In genomic region chr22:27794244-27794643, GRCh38 we compare ENCODE assay signal across 16 cellular contexts. TPM values are rescaled to one million over a fixed set of nuclear protein-coding genes. Genes with fewer than 3 reads are reported as not detected.
A peak's percentile ranks its signal among the peaks of the same experiment; 100 is the strongest.
DNase-seq lines count a peak whose midpoint lies in the region; TF ChIP-seq lines count a peak whose summit lies in the region.
"Had no signal": no experiment of that assay in that cellular context is flagged by ENCODE, and none has a peak within 500 bp of the region (broad histone marks: within the 10 kb centered on the region; RNA-seq: fewer than 3 reads in every experiment).

No MANE protein-coding gene starts in this region.

- no peaks in the 10 kb centered on the region for H3K79me1 ChIP-seq in trophoblast cell (ENCODE audit: low read length)

- peaks cover 76% of the 10 kb centered on the region for H3K4me1 Mint-ChIP-seq in osteocyte (ENCODE audit: unreplicated experiment)
- H3K4me1 Mint-ChIP-seq in activated naive CD8-positive, alpha-beta T cell treated with anti-CD3 and anti-CD28 coated beads for 36 hours: no peaks in the 10 kb centered on the region
- H3K4me1 Mint-ChIP-seq: CD4-positive, CD25-positive, alpha-beta regulatory T cell; stimulated activated effector memory CD8-positive, alpha-beta T cell treated with anti-CD3 and anti-CD28 coated beads, Interleukin-12 subunit alpha, Interleukin-12 subunit beta, amount 100 ng/mL, for 72 hours had no signal

- no peak overlapping the region for H2BK5ac ChIP-seq in trophoblast cell (ENCODE audit: low read depth, low read length, poor library complexity)

- H4K8ac ChIP-seq in trophoblast cell (ENCODE audit: low read depth, low read length): no peak overlapping the region

- H3K9ac ChIP-seq in trophoblast cell (ENCODE audit: low read length): no peak overlapping the region
- H3K9ac ChIP-seq: SK-N-SH had no signal

- no peak overlapping the region for H2AFZ ChIP-seq in trophoblast cell (ENCODE audit: insufficient read depth, low read length, poor library complexity)

- peak overlapping the region; percentile 58 for H3K4me3 ChIP-seq in AG10803 (ENCODE audit: low read length)
- peak overlapping the region; percentile 76 for H3K4me3 ChIP-seq in astrocyte of the cerebellum (ENCODE audit: low read depth, low read length)
- peak overlapping the region; percentile 83 for H3K4me3 ChIP-seq in fibroblast of the aortic adventitia (ENCODE audit: low read depth, low read length)
- H3K4me3 ChIP-seq in trophoblast cell (ENCODE audit: low read depth, low read length): no peak overlapping the region
- H3K4me3 ChIP-seq: Peyer's patch had no signal

- no peak for TF ChIP-seq CTCF in AG10803 (conservative IDR thresholded peaks at IDR 0.05; ENCODE audit: low read length)
- no peak for TF ChIP-seq CTCF in astrocyte of the cerebellum (IDR thresholded peaks at IDR 0.05; ENCODE audit: low read depth, low read length, missing control alignments)
- no peak for TF ChIP-seq CTCF in fibroblast of the aortic adventitia (IDR thresholded peaks at IDR 0.05; ENCODE audit: insufficient read depth, low read length)
- TF ChIP-seq CTCF in osteocyte (IDR thresholded peaks at IDR 0.05): no peak

- no peaks in the 10 kb centered on the region for H3K27me3 Mint-ChIP-seq in osteocyte (ENCODE audit: unreplicated experiment)
- peaks cover 4% of the 10 kb centered on the region for H3K27me3 Mint-ChIP-seq in activated naive CD8-positive, alpha-beta T cell treated with anti-CD3 and anti-CD28 coated beads for 36 hours

- peak overlapping the region; percentile 86 for H3K27ac Mint-ChIP-seq in osteocyte (ENCODE audit: unreplicated experiment)
- H3K27ac Mint-ChIP-seq in activated naive CD8-positive, alpha-beta T cell treated with anti-CD3 and anti-CD28 coated beads for 36 hours: no peak overlapping the region
- H3K27ac Mint-ChIP-seq: CD4-positive, CD25-positive, alpha-beta regulatory T cell; stimulated activated effector memory CD8-positive, alpha-beta T cell treated with anti-CD3 and anti-CD28 coated beads, Interleukin-12 subunit alpha, Interleukin-12 subunit beta, amount 100 ng/mL, for 72 hours had no signal

- no peaks in the 10 kb centered on the region for H3K79me2 ChIP-seq in trophoblast cell (ENCODE audit: control insufficient read depth, insufficient read depth, low read length, poor library complexity)

- H3K36me3 Mint-ChIP-seq in osteocyte (ENCODE audit: unreplicated experiment): peaks cover 56% of the 10 kb centered on the region
- no peaks in the 10 kb centered on the region for H3K36me3 Mint-ChIP-seq in activated naive CD8-positive, alpha-beta T cell treated with anti-CD3 and anti-CD28 coated beads for 36 hours
- H3K36me3 Mint-ChIP-seq: CD4-positive, CD25-positive, alpha-beta regulatory T cell; stimulated activated effector memory CD8-positive, alpha-beta T cell treated with anti-CD3 and anti-CD28 coated beads, Interleukin-12 subunit alpha, Interleukin-12 subunit beta, amount 100 ng/mL, for 72 hours had no signal

- H3K36me3 ChIP-seq in trophoblast cell (ENCODE audit: control insufficient read depth in 1 of 2, insufficient read depth in 2 of 2, low read length in 2 of 2): peaks cover 0 to 6% of the 10 kb centered on the region in 2 experiments
- H3K36me3 ChIP-seq: Peyer's patch had no signal

- in situ Hi-C loops in astrocyte of the cerebellum (cut with HindIII; ENCODE audit: low sequenced_read_pairs): no loop called here

- H3K27ac ChIP-seq in trophoblast cell (ENCODE audit: low read depth, low read length): no peak overlapping the region

- H3K14ac ChIP-seq in trophoblast cell (ENCODE audit: low read length): no peak overlapping the region

- peaks cover 38% of the 10 kb centered on the region for H3K27me3 ChIP-seq in trophoblast cell (ENCODE audit: insufficient read depth, low read length)
- H3K27me3 ChIP-seq: Peyer's patch had no signal

- H3K4me3 Mint-ChIP-seq in osteocyte (ENCODE audit: unreplicated experiment): peak overlapping the region; percentile 91
- no peak overlapping the region for H3K4me3 Mint-ChIP-seq in activated naive CD8-positive, alpha-beta T cell treated with anti-CD3 and anti-CD28 coated beads for 36 hours
- H3K4me3 Mint-ChIP-seq: stimulated activated effector memory CD8-positive, alpha-beta T cell treated with anti-CD3 and anti-CD28 coated beads, Interleukin-12 subunit alpha, Interleukin-12 subunit beta, amount 100 ng/mL, for 72 hours had no signal

- DNase-seq in AG10803 (ENCODE audit: low read depth) (no peak), astrocyte of the cerebellum (ENCODE audit: low read depth) (no peak), fibroblast of the aortic adventitia (ENCODE audit: low read depth) (no peak), osteocyte (ENCODE audit: extremely low spot score, unreplicated experiment) (no peak), trophoblast cell (no peak), LoVo (ENCODE audit: low spot score) (no peak)
- DNase-seq in activated naive CD8-positive, alpha-beta T cell treated with anti-CD3 and anti-CD28 coated beads for 36 hours: no peak
- no peak for DNase-seq in stimulated activated CD4-positive, alpha-beta T cell treated with anti-CD3 and anti-CD28 coated beads, Interleukin-12 subunit alpha, Interleukin-12 subunit beta, amount 100 ng/mL, for 4 hours
- DNase-seq: CD4-positive, CD25-positive, alpha-beta regulatory T cell; HCEC 1CT; NCI-H1105; NCI-H82; Peyer's patch; SK-N-SH; T-helper 9 cell had no signal

- no peak overlapping the region for H2AK5ac ChIP-seq in trophoblast cell (ENCODE audit: low read length)

- WGBS in trophoblast cell (ENCODE audit: extremely low coverage, insufficient coverage, insufficient read length): no CpG with 5 or more reads among the region's 5 CpGs

- H3K23ac ChIP-seq in trophoblast cell (ENCODE audit: low read length): no peak overlapping the region

- H4K91ac ChIP-seq in trophoblast cell (ENCODE audit: low read depth, low read length): no peak overlapping the region

- H3K4me1 ChIP-seq in trophoblast cell (ENCODE audit: control insufficient read depth in 1 of 2, insufficient read depth in 2 of 2, low read length in 2 of 2): peaks cover 19 to 22% of the 10 kb centered on the region in 2 experiments

- no peak overlapping the region for H4K12ac ChIP-seq in trophoblast cell (ENCODE audit: low read depth, low read length)

- H3K4ac ChIP-seq in trophoblast cell (ENCODE audit: low read depth, low read length): no peak overlapping the region

- no peaks in the 10 kb centered on the region for H3K9me3 Mint-ChIP-seq in osteocyte (ENCODE audit: unreplicated experiment)
- H3K9me3 Mint-ChIP-seq in activated naive CD8-positive, alpha-beta T cell treated with anti-CD3 and anti-CD28 coated beads for 36 hours: no peaks in the 10 kb centered on the region
- H3K9me3 Mint-ChIP-seq: CD4-positive, CD25-positive, alpha-beta regulatory T cell; stimulated activated effector memory CD8-positive, alpha-beta T cell treated with anti-CD3 and anti-CD28 coated beads, Interleukin-12 subunit alpha, Interleukin-12 subunit beta, amount 100 ng/mL, for 72 hours had no signal

- no peak overlapping the region for H3K4me2 ChIP-seq in trophoblast cell (ENCODE audit: low read length)
- H3K4me2 ChIP-seq: SK-N-SH had no signal

- no peak overlapping the region for H2BK12ac ChIP-seq in trophoblast cell (ENCODE audit: low read length)

- no peak overlapping the region for H3K18ac ChIP-seq in trophoblast cell (ENCODE audit: low read length)

- no peak overlapping the region for H2BK120ac ChIP-seq in trophoblast cell (ENCODE audit: insufficient read depth, low read length, poor library complexity)

- peaks cover 18% of the 10 kb centered on the region for H3K9me3 ChIP-seq in trophoblast cell (ENCODE audit: insufficient read depth, low read depth, low read length)
- H3K9me3 ChIP-seq: Peyer's patch, SK-N-SH had no signal

RNA-seq across cellular contexts. Expression of gene MN1, which starts 7.3 kb away (rescaled TPM):
- 27.9 and 55.9 TPM in 2 replicates for total RNA-seq in fibroblast of the aortic adventitia (ENCODE audit: low replicate concordance)
- 145 and 153 TPM in 2 replicates for total RNA-seq in osteocyte
- under 1 TPM; 0.06 TPM for total RNA-seq in activated naive CD8-positive, alpha-beta T cell treated with anti-CD3 and anti-CD28 coated beads for 36 hours
- 3.3 and 4.1 TPM in 2 replicates for polyA plus RNA-seq in trophoblast cell (2013)

Comparison
In these comparisons a context has a peak if more than half of its experiments do, and no peak if none do; other contexts are left out.
1. RNA of gene MN1, which starts 7.3 kb away (total RNA-seq): 145 to 153 TPM in osteocyte and 27.9 to 55.9 TPM in fibroblast of the aortic adventitia; 0.06 TPM in activated naive CD8-positive, alpha-beta T cell treated with anti-CD3 and anti-CD28 coated beads for 36 hours; every median in the first group is over 10 times any median in the second.